In genomic region chr14:69879175-69880047, GRCh38 we compare ENCODE assay signal across 8 cellular contexts. TPM values are rescaled to one million over a fixed set of nuclear protein-coding genes. Genes with fewer than 3 reads are reported as not detected.
DNase-seq lines count a peak whose midpoint lies in the region; ATAC-seq and TF ChIP-seq lines count a peak whose summit lies in the region.

SMOC1 (plus strand) TSS chr14:69879416; CDS start chr14:69879679, 263 bp downstream.

- intact Hi-C loops in adrenal gland (cut with DNase I) = loop anchor here (5.0 to 10.0 kb wide), 2 partner anchors 125 to 133 kb away; no protein-coding TSS in a partner anchor

- WGBS in adrenal gland, 4 donors = 1 to 12% (median 2%) methylated on average over 12 to 67 of the region's 67 CpGs

- peak; percentile 41 to 82 for TF ChIP-seq POLR2A in adrenal gland (IDR thresholded peaks at IDR 0.05)

- H3K9ac ChIP-seq in ES-I3 (ENCODE audit: low read depth, low read length) (peak within 1 kb of the TSS; percentile 62; the same call in 1 of the 2 replicates), skeletal muscle tissue (ENCODE audit: low read depth in 1 of 3, low read length in 3 of 3) (peak within 1 kb of the TSS; percentile 60 to 85 (median 82))

- H3K36me3 ChIP-seq in ES-I3 (ENCODE audit: insufficient read depth, low read length) = no peaks in the 10 kb centered on the region
- H3K36me3 ChIP-seq in adrenal gland (replicated peaks in 1 of 2) = no peaks in the 10 kb centered on the region
- H3K36me3 ChIP-seq in skeletal muscle tissue (ENCODE audit: control insufficient read depth in 3 of 3, insufficient read depth in 3 of 3, low read length in 3 of 3) = no peaks in the 10 kb centered on the region

- H3K4me1 ChIP-seq in ES-I3 (ENCODE audit: insufficient read depth, low read length) (no peaks in the 10 kb centered on the region), adrenal gland (replicated peaks in 1 of 2) (peaks cover 0 to 4% of the 10 kb centered on the region in 2 donors), skeletal muscle tissue (ENCODE audit: control insufficient read depth in 3 of 3, insufficient read depth in 3 of 3, low read length in 3 of 3) (peaks cover 0 to 38% (median 3%) of the 10 kb centered on the region in 3 donors)

- peak; percentile 91 for DNase-seq in NCI-H1694 treated with DMSO at 0.1 percent for 48 hours (lab: John Stamatoyannopoulos, UW)
- peak; percentile 54 to 92 (median 62) for DNase-seq in adrenal gland
- peak; percentile 40 for DNase-seq in iPS DF 19.7 (ENCODE audit: low read depth, low spot score)
- no peak for DNase-seq in HUDEP-2 (lab: John Stamatoyannopoulos, UW; ENCODE audit: unreplicated experiment in 76 of 76)

- H3K9me3 ChIP-seq in ES-I3 (ENCODE audit: control insufficient read depth, insufficient read depth, low read length) (no peaks in the 10 kb centered on the region), adrenal gland (replicated peaks in 1 of 3) (no peaks in the 10 kb centered on the region), skeletal muscle tissue (ENCODE audit: control insufficient read depth in 3 of 3, low read length in 3 of 3) (no peaks in the 10 kb centered on the region)

- H3K27me3 ChIP-seq in adrenal gland = peaks cover 13% of the 10 kb centered on the region
- H3K27me3 ChIP-seq in skeletal muscle tissue (ENCODE audit: control insufficient read depth in 3 of 3, insufficient read depth in 3 of 3, low read length in 3 of 3) = peaks cover 3 to 17% (median 4%) of the 10 kb centered on the region in 3 donors

- H3K4me3 ChIP-seq in adrenal gland (peak within 1 kb of the TSS in 1 of 4 donors; percentile 50), skeletal muscle tissue (ENCODE audit: low read length in 3 of 3) (peak within 1 kb of the TSS; percentile 75 to 85 (median 76))

- ATAC-seq in HG03175 (IDR thresholded peaks at IDR 0.05; ENCODE audit: unreplicated experiment) (no peak), HG02970 (IDR thresholded peaks at IDR 0.05; ENCODE audit: low FRiP score, unreplicated experiment) (no peak)

- no peak for TF ChIP-seq CTCF in adrenal gland (IDR thresholded peaks at IDR 0.05)

- H3K27ac ChIP-seq in adrenal gland = no peak within 1 kb of the TSS
- H3K27ac ChIP-seq in skeletal muscle tissue (ENCODE audit: low read depth, low read length) = peak within 1 kb of the TSS; percentile 16

RNA-seq across cellular contexts. Expression of gene SMOC1, which starts in this region (rescaled TPM):
- total RNA-seq in adrenal gland (1 to 10 TPM; 2.6 to 7.3 (median 4.1) TPM), skeletal muscle tissue (3.1 TPM)
- polyA plus RNA-seq in adrenal gland = 10 to 100 TPM in 2 of 3 donors, 1 to 10 TPM in 1; 6.4 to 19.8 (median 10.2) TPM

Comparison
In these comparisons a context has a peak if more than half of its experiments do, and no peak if none do; other contexts are left out.
1. DNase-seq: peak in NCI-H1694 treated with DMSO at 0.1 percent for 48 hours (single experiment), adrenal gland (7 of 7) and iPS DF 19.7 (single experiment); none in HUDEP-2 (0 of 76).